In genomic region chr2:70412294-70413075, GRCh38 we compare ENCODE assay signal across 16 cellular contexts.
"Had no signal": no experiment of that assay in that cellular context is flagged by ENCODE, and none has a peak within 500 bp of the region (broad histone marks: within the 10 kb centered on the region; RNA-seq: fewer than 3 reads in every experiment).

No MANE protein-coding gene starts in this region.

- H3K36me3 Mint-ChIP-seq: naive thymus-derived CD4-positive, alpha-beta T cell had no signal

- H3K4me3 ChIP-seq: lower lobe of right lung, prostate gland, SJSA1, testis, upper lobe of right lung had no signal

- H3K36me3 ChIP-seq: lower lobe of right lung, prostate gland, SJSA1, upper lobe of right lung had no signal

- H3K4me1 ChIP-seq: lower lobe of right lung, prostate gland, SJSA1, testis, upper lobe of right lung had no signal

- H3K27me3 Mint-ChIP-seq: stimulated activated naive CD8-positive, alpha-beta T cell treated with anti-CD3 and anti-CD28 coated beads, Interleukin-15, Interleukin-2, amounts not matched to agents 100 ng/mL and 50 ng/mL, for 24 hours had no signal

- DNase-seq: activated CD4-positive, alpha-beta memory T cell treated with anti-CD3 and anti-CD28 coated beads, Interleukin-2, amount 10 ng/mL, durations not matched to agents 7 days and 5 days; activated CD8-positive, alpha-beta memory T cell treated with anti-CD3 and anti-CD28 coated beads, Interleukin-2, amount 50 U/mL, for 4 hours; activated naive CD4-positive, alpha-beta T cell; central memory CD4-positive, alpha-beta T cell; effector memory CD4-positive, alpha-beta T cell; islet precursor cell; lower lobe of right lung; naive thymus-derived CD4-positive, alpha-beta T cell; stimulated activated CD4-positive, alpha-beta T cell treated with anti-CD3 and anti-CD28 coated beads, Interleukin-4, amount 100 ng/mL, for 1 hour; stimulated activated CD8-positive, alpha-beta memory T cell treated with anti-CD3 and anti-CD28 coated beads, Interleukin-4, amount 100 ng/mL, for 48 hours; T-helper 9 cell; upper lobe of right lung had no signal

- H3K27ac Mint-ChIP-seq: activated CD4-positive, alpha-beta memory T cell treated with anti-CD3 and anti-CD28 coated beads, Interleukin-2, amount 10 ng/mL, durations not matched to agents 7 days and 5 days; naive thymus-derived CD4-positive, alpha-beta T cell; stimulated activated naive CD8-positive, alpha-beta T cell treated with anti-CD3 and anti-CD28 coated beads, Interleukin-15, Interleukin-2, amounts not matched to agents 100 ng/mL and 50 ng/mL, for 24 hours had no signal

- H3K27ac ChIP-seq: lower lobe of right lung, prostate gland, SJSA1, testis, upper lobe of right lung had no signal

- H3K4me1 Mint-ChIP-seq: activated CD4-positive, alpha-beta memory T cell treated with anti-CD3 and anti-CD28 coated beads, Interleukin-2, amount 10 ng/mL, durations not matched to agents 7 days and 5 days had no signal

- H3K9me3 Mint-ChIP-seq: activated CD4-positive, alpha-beta memory T cell treated with anti-CD3 and anti-CD28 coated beads, Interleukin-2, amount 10 ng/mL, durations not matched to agents 7 days and 5 days; naive thymus-derived CD4-positive, alpha-beta T cell; stimulated activated naive CD8-positive, alpha-beta T cell treated with anti-CD3 and anti-CD28 coated beads, Interleukin-15, Interleukin-2, amounts not matched to agents 100 ng/mL and 50 ng/mL, for 24 hours had no signal

- H3K9me3 ChIP-seq: lower lobe of right lung, prostate gland, SJSA1, testis, upper lobe of right lung had no signal

- H3K4me3 Mint-ChIP-seq: activated CD4-positive, alpha-beta memory T cell treated with anti-CD3 and anti-CD28 coated beads, Interleukin-2, amount 10 ng/mL, durations not matched to agents 7 days and 5 days; naive thymus-derived CD4-positive, alpha-beta T cell; stimulated activated naive CD8-positive, alpha-beta T cell treated with anti-CD3 and anti-CD28 coated beads, Interleukin-15, Interleukin-2, amounts not matched to agents 100 ng/mL and 50 ng/mL, for 24 hours had no signal

- ATAC-seq: lower lobe of right lung; naive thymus-derived CD4-positive, alpha-beta T cell had no signal

- H3K27me3 ChIP-seq: testis had no signal
